14 cellular contexts compared by ENCODE assay signal in the genomic region with DNA sequence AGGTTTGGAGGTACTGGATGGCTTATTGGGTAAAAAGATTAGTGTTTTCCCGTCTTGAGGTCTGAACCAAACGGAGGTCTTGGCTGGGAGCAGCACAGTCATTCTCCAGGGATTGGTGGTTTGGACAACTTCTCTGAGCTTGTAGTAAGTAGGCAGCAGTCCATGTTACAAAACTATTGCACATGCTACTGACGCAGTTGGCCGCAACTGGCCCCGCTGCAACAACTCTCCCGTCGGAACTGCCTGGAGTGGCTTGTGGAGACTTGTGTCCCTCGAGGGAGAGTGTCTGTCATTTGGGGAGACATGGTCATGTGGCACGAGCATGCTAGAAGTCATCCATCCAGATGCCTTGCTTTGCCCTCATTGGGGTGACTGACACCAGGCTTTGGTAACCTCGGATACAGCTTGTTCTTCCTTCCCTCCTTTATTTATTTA.
DNase-seq lines count a peak whose midpoint lies in the region; ATAC-seq and TF ChIP-seq lines count a peak whose summit lies in the region.
"Had no signal": no experiment of that assay in that cellular context is flagged by ENCODE, and none has a peak within 500 bp of the region (broad histone marks: within the 10 kb centered on the region; RNA-seq: fewer than 3 reads in every experiment).

No MANE protein-coding gene starts in this region.

- H3K36me3 ChIP-seq in colonic mucosa (no peaks in the 10 kb centered on the region), right atrium auricular region (no peaks in the 10 kb centered on the region), skeletal muscle tissue (ENCODE audit: control insufficient read depth in 3 of 3, insufficient read depth in 3 of 3, low read length in 3 of 3) (no peaks in the 10 kb centered on the region)

- H3K9ac ChIP-seq in colonic mucosa (ENCODE audit: low read depth in 2 of 2, low read length in 2 of 2) (peak overlapping the region in 1 of 2 donors; percentile 36), skeletal muscle tissue (ENCODE audit: low read depth in 1 of 3, low read length in 3 of 3) (peak overlapping the region; percentile 3 to 9 (median 4))
- H3K9ac ChIP-seq: parathyroid adenoma had no signal

- TF ChIP-seq CTCF in colonic mucosa (IDR thresholded peaks at IDR 0.05) (no peak), right atrium auricular region (IDR thresholded peaks at IDR 0.05) (no peak)

- ATAC-seq in HG03565 (IDR thresholded peaks at IDR 0.05; ENCODE audit: unreplicated experiment) (no peak), HG03175 (IDR thresholded peaks at IDR 0.05; ENCODE audit: unreplicated experiment) (no peak), GM21737 (IDR thresholded peaks at IDR 0.05; ENCODE audit: unreplicated experiment) (no peak)

- H3K4me1 ChIP-seq in colonic mucosa, result peaks cover 20% of the 10 kb centered on the region
- peaks cover 0 to 93% of the 10 kb centered on the region in 2 donors for H3K4me1 ChIP-seq in right atrium auricular region
- peaks cover 47 to 70% (median 50%) of the 10 kb centered on the region in 3 donors for H3K4me1 ChIP-seq in skeletal muscle tissue (ENCODE audit: control insufficient read depth in 3 of 3, insufficient read depth in 3 of 3, low read length in 3 of 3)

- intact Hi-C loops in colonic mucosa (cut with DNase I), result loop anchor here (5.0 kb wide), 1 partner anchor 62 kb away; no protein-coding TSS in a partner anchor

- H3K27me3 ChIP-seq in colonic mucosa, result no peaks in the 10 kb centered on the region
- H3K27me3 ChIP-seq in right atrium auricular region, result no peaks in the 10 kb centered on the region
- H3K27me3 ChIP-seq in skeletal muscle tissue (ENCODE audit: control insufficient read depth in 3 of 3, insufficient read depth in 3 of 3, low read length in 3 of 3), result no peaks in the 10 kb centered on the region

- no peak overlapping the region for H3K27ac ChIP-seq in colonic mucosa
- peak overlapping the region; percentile 75 to 84 for H3K27ac ChIP-seq in right atrium auricular region
- peak overlapping the region; percentile 63 for H3K27ac ChIP-seq in skeletal muscle tissue (ENCODE audit: low read depth, low read length)

- H3K9me3 ChIP-seq in colonic mucosa (no peaks in the 10 kb centered on the region), right atrium auricular region (no peaks in the 10 kb centered on the region), skeletal muscle tissue (ENCODE audit: control insufficient read depth in 3 of 3, low read length in 3 of 3) (no peaks in the 10 kb centered on the region)

- DNase-seq in GM04504 (ENCODE audit: low read depth), result peak; percentile 71
- DNase-seq in colonic mucosa, result peak; percentile 42
- peak; percentile 97 for DNase-seq in right atrium auricular region (ENCODE audit: low spot score)
- DNase-seq in NCI-H510A (lab: John Stamatoyannopoulos, UW), result no peak
- DNase-seq: activated CD4-positive, CD25-positive, alpha-beta regulatory T cell; activated T-cell treated with anti-CD3 and anti-CD28 coated beads, Interleukin-2, amount 50 U/mL, for 24 hours; foreskin melanocyte; SHP77; trophoblast cell had no signal

- H3K4me3 ChIP-seq in colonic mucosa (no peak overlapping the region), right atrium auricular region (no peak overlapping the region), skeletal muscle tissue (ENCODE audit: low read length in 3 of 3) (no peak overlapping the region)
